ENCODE assay signal across 15 cellular contexts in genomic region chr16:4979736-4980660, GRCh38. TPM values are rescaled to one million over a fixed set of nuclear protein-coding genes. Genes with fewer than 3 reads are reported as not detected.
"Had no signal": no experiment of that assay in that cellular context is flagged by ENCODE, and none has a peak within 500 bp of the region (broad histone marks: within the 10 kb centered on the region; RNA-seq: fewer than 3 reads in every experiment).

No MANE protein-coding gene starts in this region.

- H2AFZ ChIP-seq: parathyroid adenoma had no signal

- DNase-seq: activated CD4-positive, alpha-beta T cell treated with anti-CD3 and anti-CD28 coated beads for 1 hour; activated CD4-positive, alpha-beta T cell treated with anti-CD3 and anti-CD28 coated beads, Interleukin-2, amount 50 U/mL, for 48 hours; activated gamma-delta T cell; activated naive CD8-positive, alpha-beta T cell treated with anti-CD3 and anti-CD28 coated beads for 36 hours; activated T-cell treated with anti-CD3 and anti-CD28 coated beads, Interleukin-2, amount 50 U/mL, for 48 hours; anterior cingulate cortex; foreskin keratinocyte; islet precursor cell; left ventricle myocardium inferior; mesenchymal stem cell; right cardiac atrium; stimulated activated CD4-positive, alpha-beta T cell treated with anti-CD3 and anti-CD28 coated beads, Interleukin-1b, Interleukin-23, amount 100 ng/mL, for 48 hours; stimulated activated naive B cell treated with anti-CD40 and anti-IgM and Interleukin-4, amounts not matched to agents 10 μg/mL and 1 μg/mL and 100 μg/mL, for 72 hours had no signal

- H3K4me1 ChIP-seq: foreskin keratinocyte, parathyroid adenoma had no signal

- H3K79me2 ChIP-seq: parathyroid adenoma had no signal

- ATAC-seq: foreskin keratinocyte; right cardiac atrium; SK-N-SH treated with all-trans-retinoic acid at 6 μM for 48 hours; stimulated activated naive B cell treated with anti-CD40 and anti-IgM and Interleukin-4, amounts not matched to agents 10 μg/mL and 1 μg/mL and 100 μg/mL, for 72 hours had no signal

- H3K36me3 ChIP-seq: left ventricle myocardium inferior had no signal

- H3K4me3 ChIP-seq: left ventricle myocardium inferior had no signal

- H3K27ac ChIP-seq: foreskin keratinocyte, left ventricle myocardium inferior, parathyroid adenoma had no signal

- H3K9ac ChIP-seq: parathyroid adenoma had no signal

RNA-seq across cellular contexts. Expression of gene SEC14L5, which starts 21.9 kb away (rescaled TPM):
- total RNA-seq: foreskin keratinocyte had no signal
- polyA plus RNA-seq: foreskin keratinocyte had no signal

RNA-seq across cellular contexts. Expression of gene PPL, which starts 43.0 kb away (rescaled TPM):
- total RNA-seq: activated naive CD8-positive, alpha-beta T cell treated with anti-CD3 and anti-CD28 coated beads for 36 hours had no signal
